In the genomic region with DNA sequence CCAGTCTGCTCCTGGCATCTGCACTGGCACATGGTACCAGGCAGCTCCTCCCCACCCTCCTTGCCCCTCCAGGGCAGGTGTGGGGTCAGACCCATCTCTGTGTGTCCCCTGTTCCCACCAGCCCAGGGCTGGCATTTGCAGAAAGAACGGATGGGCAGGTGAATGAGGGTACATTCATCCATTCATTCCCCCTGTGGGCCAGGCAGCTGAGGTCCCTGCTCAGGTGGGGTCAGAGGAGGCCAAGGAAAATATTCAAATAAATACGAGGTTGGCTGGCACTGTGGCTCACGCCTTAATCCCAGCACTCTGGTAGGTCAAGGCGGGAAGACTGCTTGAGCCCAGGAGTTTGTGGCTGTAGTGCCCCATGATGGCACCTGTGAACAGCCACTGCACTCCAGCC, we compare ENCODE assay signal across 21 cellular contexts. TPM values are rescaled to one million over a fixed set of nuclear protein-coding genes. Genes with fewer than 3 reads are reported as not detected.
A peak's percentile ranks its signal among the peaks of the same experiment; 100 is the strongest.
DNase-seq lines count a peak whose midpoint lies in the region; ATAC-seq and TF ChIP-seq lines count a peak whose summit lies in the region.
"Had no signal": no experiment of that assay in that cellular context is flagged by ENCODE, and none has a peak within 500 bp of the region (broad histone marks: within the 10 kb centered on the region; RNA-seq: fewer than 3 reads in every experiment).

No MANE protein-coding gene starts in this region.

- no peaks in the 10 kb centered on the region for H3K27me3 Mint-ChIP-seq in stimulated activated naive CD8-positive, alpha-beta T cell treated with anti-CD3 and anti-CD28 coated beads, Interleukin-15, amount 100 ng/mL, for 72 hours
- H3K27me3 Mint-ChIP-seq: B cell; CD4-positive, alpha-beta T cell had no signal

- peak overlapping the region; percentile 96 for H3K27ac ChIP-seq in DOHH2 (ENCODE audit: low read depth, low read length)
- H3K27ac ChIP-seq in gastroesophageal sphincter, result no peak overlapping the region
- H3K27ac ChIP-seq in aorta (ENCODE audit: low read depth in 1 of 2, low read length in 2 of 2), result no peak overlapping the region
- H3K27ac ChIP-seq: 22Rv1, A549, C4-2B had no signal

- peaks cover 13% of the 10 kb centered on the region for H3K4me1 Mint-ChIP-seq in stimulated activated naive CD8-positive, alpha-beta T cell treated with anti-CD3 and anti-CD28 coated beads, Interleukin-15, amount 100 ng/mL, for 72 hours

- H3K27ac Mint-ChIP-seq in stimulated activated naive CD8-positive, alpha-beta T cell treated with anti-CD3 and anti-CD28 coated beads, Interleukin-15, amount 100 ng/mL, for 72 hours, result no peak overlapping the region
- H3K27ac Mint-ChIP-seq: B cell; CD4-positive, alpha-beta T cell; CD8-positive, alpha-beta T cell had no signal

- H3K9me2 ChIP-seq in DOHH2 (replicated peaks; ENCODE audit: control insufficient read depth, low read length), result no peaks in the 10 kb centered on the region

- H3K4me3 ChIP-seq in DOHH2 (ENCODE audit: low read length), result peak overlapping the region; percentile 67
- no peak overlapping the region for H3K4me3 ChIP-seq in gastroesophageal sphincter
- H3K4me3 ChIP-seq in aorta (ENCODE audit: low read length in 2 of 2), result no peak overlapping the region
- no peak overlapping the region for H3K4me3 ChIP-seq in H7 (ENCODE audit: insufficient read depth, low read depth, low read length)
- H3K4me3 ChIP-seq: A549, GM12878 had no signal

- no peak for TF ChIP-seq EP300 in gastroesophageal sphincter (IDR thresholded peaks at IDR 0.05)

- no peak for DNase-seq in stimulated activated naive CD8-positive, alpha-beta T cell treated with anti-CD3 and anti-CD28 coated beads, Interleukin-15, Interleukin-2, amounts not matched to agents 100 U/mL and 50 U/mL, for 24 hours
- DNase-seq in stimulated activated naive CD8-positive, alpha-beta T cell treated with anti-CD3 and anti-CD28 coated beads, Interleukin-15, amount 100 ng/mL, for 72 hours, result no peak
- DNase-seq in aorta (no peak), H7 (no peak), nucleus accumbens (lab: John Stamatoyannopoulos, UW) (no peak), NCI-H1105 (lab: John Stamatoyannopoulos, UW) (no peak)
- DNase-seq: AML-193; Caco-2; Calu3; CD4-positive, alpha-beta T cell; CD8-positive, alpha-beta T cell; DMS79 treated with DMSO at 0.1 percent for 48 hours; EL; GDM1 had no signal

- H3K27me3 ChIP-seq in DOHH2 (ENCODE audit: control insufficient read depth, low read length) (no peaks in the 10 kb centered on the region), gastroesophageal sphincter (peaks cover 5% of the 10 kb centered on the region), aorta (ENCODE audit: control insufficient read depth in 1 of 2, insufficient read depth in 2 of 2, low read length in 1 of 2) (no peaks in the 10 kb centered on the region), H7 (ENCODE audit: control insufficient read depth, insufficient read depth, low read length) (no peaks in the 10 kb centered on the region)

- H3F3A ChIP-seq in DOHH2 (ENCODE audit: control insufficient read depth, insufficient read depth), result no peaks in the 10 kb centered on the region; the same call in 1 of the 2 replicates

- H3K9me3 Mint-ChIP-seq in stimulated activated naive CD8-positive, alpha-beta T cell treated with anti-CD3 and anti-CD28 coated beads, Interleukin-15, amount 100 ng/mL, for 72 hours, result peaks cover 0 to 4% of the 10 kb centered on the region in 2 donors
- H3K9me3 Mint-ChIP-seq: CD4-positive, alpha-beta T cell; CD8-positive, alpha-beta T cell had no signal

- no peak for TF ChIP-seq CTCF in DOHH2 (IDR thresholded peaks at IDR 0.05; ENCODE audit: low read depth, low read length, poor library complexity, severe bottlenecking)
- no peak for TF ChIP-seq CTCF in gastroesophageal sphincter (IDR thresholded peaks at IDR 0.05)

- ATAC-seq in stimulated activated naive CD8-positive, alpha-beta T cell treated with anti-CD3 and anti-CD28 coated beads, Interleukin-15, Interleukin-2, amounts not matched to agents 100 U/mL and 50 U/mL, for 24 hours, result peak; percentile 7
- ATAC-seq in stimulated activated naive CD8-positive, alpha-beta T cell treated with anti-CD3 and anti-CD28 coated beads, Interleukin-15, amount 100 ng/mL, for 72 hours, result no peak
- ATAC-seq in gastroesophageal sphincter (peak; percentile 14), aorta (ENCODE audit: low FRiP score) (peak; percentile 17)
- ATAC-seq: A549; CD8-positive, alpha-beta T cell; GM12878 had no signal

- H4K20me1 ChIP-seq in DOHH2 (ENCODE audit: control insufficient read depth, insufficient read depth, low read depth, low read length), result no peaks in the 10 kb centered on the region

- H3K79me2 ChIP-seq in DOHH2 (ENCODE audit: control insufficient read depth, low read length), result peaks cover 24% of the 10 kb centered on the region

- H3K4me1 ChIP-seq in DOHH2 (ENCODE audit: control insufficient read depth, low read length) (peaks cover 63% of the 10 kb centered on the region), gastroesophageal sphincter (no peaks in the 10 kb centered on the region), aorta (ENCODE audit: control insufficient read depth in 1 of 2, insufficient read depth in 2 of 2, low read length in 2 of 2) (no peaks in the 10 kb centered on the region)
- H3K4me1 ChIP-seq: A549 had no signal

- WGBS in gastroesophageal sphincter (ENCODE audit: low coverage in 1 of 2), 2 donors, result 80 to 83% methylated on average over 1 to 2 of the region's 4 CpGs
- WGBS in aorta, 2 donors, result 84 to 92% methylated on average over 4 of the region's 4 CpGs

- H3K4me2 ChIP-seq in DOHH2 (ENCODE audit: low read length), result peak overlapping the region; percentile 66
- H3K4me2 ChIP-seq: A549 had no signal

- H3K9me3 ChIP-seq in DOHH2 (ENCODE audit: control insufficient read depth, insufficient read depth, low read length), result no peaks in the 10 kb centered on the region
- H3K9me3 ChIP-seq in gastroesophageal sphincter, result no peaks in the 10 kb centered on the region
- no peaks in the 10 kb centered on the region for H3K9me3 ChIP-seq in aorta (ENCODE audit: control insufficient read depth, low read length)
- H3K9me3 ChIP-seq: A549, Caco-2 had no signal

- no peak for TF ChIP-seq POLR2A in gastroesophageal sphincter (IDR thresholded peaks at IDR 0.05)

- no peaks in the 10 kb centered on the region for H3K36me3 ChIP-seq in DOHH2 (ENCODE audit: control insufficient read depth, low read length)
- no peaks in the 10 kb centered on the region for H3K36me3 ChIP-seq in gastroesophageal sphincter
- no peaks in the 10 kb centered on the region for H3K36me3 ChIP-seq in aorta (ENCODE audit: control insufficient read depth in 1 of 2, insufficient read depth in 2 of 2, low read length in 1 of 2)
- no peaks in the 10 kb centered on the region for H3K36me3 ChIP-seq in H7 (replicated peaks; ENCODE audit: control insufficient read depth, insufficient read depth, low read length)

- H3K4me3 Mint-ChIP-seq in stimulated activated naive CD8-positive, alpha-beta T cell treated with anti-CD3 and anti-CD28 coated beads, Interleukin-15, amount 100 ng/mL, for 72 hours, result no peak overlapping the region
- H3K4me3 Mint-ChIP-seq: B cell; CD4-positive, alpha-beta T cell; CD8-positive, alpha-beta T cell had no signal

- intact Hi-C loops in aorta (cut with DNase I), result no loop called here

RNA-seq across cellular contexts. Expression of gene PHYKPL, which starts 25.0 kb away (rescaled TPM):
- 10 to 100 TPM; 37.3 to 51.2 (median 41.6) TPM for total RNA-seq in gastroesophageal sphincter
- total RNA-seq in aorta, result 100 to 1,000 TPM in 1 of 2 donors, 10 to 100 TPM in 1; 88.3 to 164 TPM
- 10 to 100 TPM; 16.9 to 72.0 TPM for polyA plus RNA-seq in aorta
- total RNA-seq in H7 (2014; rRNA removed; shearing (Covaris generic)), result 11.3 and 25.1 TPM in 2 replicates

RNA-seq across cellular contexts. Expression of gene HNRNPAB, which starts 53.3 kb away (rescaled TPM):
- total RNA-seq in gastroesophageal sphincter (100 to 1,000 TPM in 2 of 4 donors, 10 to 100 TPM in 2; 79.9 to 140 (median 106) TPM), aorta (100 to 1,000 TPM in 1 of 2 donors, 10 to 100 TPM in 1; 84.9 to 112 TPM)
- 10 to 100 TPM; 62.5 to 80.5 TPM for polyA plus RNA-seq in aorta
- total RNA-seq in H7 (2014; rRNA removed; shearing (Covaris generic)), result 134 and 138 TPM in 2 replicates
